8 cellular contexts compared by ENCODE assay signal in the genomic region with DNA sequence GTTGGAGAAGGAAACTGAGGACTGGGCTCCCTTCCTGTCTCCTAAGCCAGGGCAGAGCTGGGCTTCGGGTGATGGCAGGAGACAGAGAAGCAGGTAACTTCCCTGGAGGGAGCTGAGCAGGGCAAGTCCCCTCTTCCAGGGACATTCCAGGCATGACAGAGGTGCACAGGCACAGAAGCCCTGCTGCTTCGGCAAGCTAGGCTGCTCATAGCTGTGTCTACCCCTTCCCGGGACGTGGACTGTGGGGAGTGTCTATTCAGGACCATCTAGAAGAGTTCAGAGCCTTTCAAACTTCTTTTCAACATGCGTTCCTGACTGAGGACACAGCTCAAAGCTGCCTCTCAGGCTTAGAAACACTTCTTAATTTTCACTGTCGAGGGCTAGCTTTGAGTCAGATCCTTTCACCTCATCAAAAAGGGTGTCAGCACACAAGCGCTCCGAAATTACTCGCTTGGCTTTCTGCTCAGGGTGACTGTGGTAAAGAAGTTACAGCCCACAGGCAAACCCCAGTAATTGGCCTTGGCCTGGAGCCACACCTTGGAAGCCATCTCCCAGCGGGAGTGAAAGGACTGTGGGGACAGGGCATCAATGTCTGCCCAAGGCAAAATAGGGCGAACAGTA.
DNase-seq lines count a peak whose midpoint lies in the region; ATAC-seq and TF ChIP-seq lines count a peak whose summit lies in the region.

No MANE protein-coding gene starts in this region.

- POLR2A ChIA-PET in WTC11 (lab: Charles Lee): interaction anchor here (0.8 to 1.0 kb wide), 2 partner anchors 23 to 99 kb away, joined by 3 to 4 read pairs; no protein-coding TSS in a partner anchor

- H3K27me3 Mint-ChIP-seq in WTC11 (ENCODE audit: low read depth): no peaks in the 10 kb centered on the region
- peaks cover 42 to 53% (median 52%) of the 10 kb centered on the region in 3 donors for H3K27me3 Mint-ChIP-seq in CD14-positive monocyte (ENCODE audit: low read depth in 3 of 3)

- peak; percentile 26 for DNase-seq in WTC11 (ENCODE audit: low spot score)
- peak; percentile 39 for DNase-seq in iris pigment epithelial cell (ENCODE audit: low read depth)
- no peak for DNase-seq in NCI-H2196 (lab: John Stamatoyannopoulos, UW; ENCODE audit: unreplicated experiment)
- no peak for DNase-seq in MV-4-11 (lab: John Stamatoyannopoulos, UW)
- DNase-seq in CD14-positive monocyte (ENCODE audit: low spot score): no peak
- no peak for DNase-seq in cerebellar cortex (ENCODE audit: low spot score)

- CTCF ChIA-PET in WTC11 (lab: Charles Lee): interaction anchor here (0.6 to 5.8 kb wide), 8 partner anchors 23 to 749 kb away, joined by 3 to 197 read pairs (median 4); partner anchors contain the start of gene IL6

- H3K9me3 Mint-ChIP-seq in WTC11 (peaks cover 7% of the 10 kb centered on the region; the same call in 1 of the 2 replicates), CD14-positive monocyte (peaks cover 0 to 8% (median 0%) of the 10 kb centered on the region in 7 donors)

- H3K27ac Mint-ChIP-seq in WTC11 (no peak overlapping the region; the same call in 1 of the 2 replicates), CD14-positive monocyte (no peak overlapping the region)

- peaks cover 70% of the 10 kb centered on the region for H3K4me1 Mint-ChIP-seq in WTC11
- peaks cover 49% of the 10 kb centered on the region for H3K4me1 Mint-ChIP-seq in CD14-positive monocyte

- ATAC-seq in GM18511 (IDR thresholded peaks at IDR 0.05; ENCODE audit: unreplicated experiment) (peak; percentile 40), HG02884 (IDR thresholded peaks at IDR 0.05; ENCODE audit: unreplicated experiment) (peak; percentile 47), WTC11 (peak; percentile 11)

- H3K4me3 Mint-ChIP-seq in WTC11: no peak overlapping the region
- H3K4me3 Mint-ChIP-seq in CD14-positive monocyte: peak overlapping the region in 1 of 2 donors; percentile 57

- H3K36me3 Mint-ChIP-seq in WTC11 (no peaks in the 10 kb centered on the region), CD14-positive monocyte (peaks cover 0 to 2% of the 10 kb centered on the region in 2 donors)

- intact Hi-C loops in CD14-positive monocyte (cut with micrococcal nuclease): loop anchor here (2.0 to 10.0 kb wide), 5 partner anchors 111 to 491 kb away; partner anchors contain the start of genes HYCC1 (in 1 of the 2) and IL6 (in 1 of the 2)

- TF ChIP-seq CTCF in WTC11 (IDR thresholded peaks at IDR 0.05) (no peak), CD14-positive monocyte (IDR thresholded peaks at IDR 0.05) (no peak)

TF ChIP-seq in WTC11, 78 proteins besides CTCF, POLR2A, EP300 and RAD21:
- TF ChIP-seq ZNF396 (CRISPR knock-in tag; IDR thresholded peaks at IDR 0.05; ENCODE audit: borderline replicate concordance) (no peak), HMGA2 (CRISPR knock-in tag; IDR thresholded peaks at IDR 0.05) (no peak), SMAD3 (CRISPR knock-in tag; IDR thresholded peaks at IDR 0.05; ENCODE audit: borderline replicate concordance) (no peak), SP1 (CRISPR knock-in tag; conservative IDR thresholded peaks at IDR 0.05) (no peak), ERG (CRISPR knock-in tag; IDR thresholded peaks at IDR 0.05) (no peak), NFE2L1 (CRISPR knock-in tag; IDR thresholded peaks at IDR 0.05) (no peak), MXD4 (CRISPR knock-in tag; IDR thresholded peaks at IDR 0.05; ENCODE audit: borderline replicate concordance) (no peak), ATF1 (CRISPR knock-in tag; IDR thresholded peaks at IDR 0.05) (no peak), SOX15 (CRISPR knock-in tag; IDR thresholded peaks at IDR 0.05) (no peak), ZNF138 (CRISPR knock-in tag; conservative IDR thresholded peaks at IDR 0.05) (no peak), NFATC4 (CRISPR knock-in tag; IDR thresholded peaks at IDR 0.05) (no peak)
- TF ChIP-seq, protein P1, sequence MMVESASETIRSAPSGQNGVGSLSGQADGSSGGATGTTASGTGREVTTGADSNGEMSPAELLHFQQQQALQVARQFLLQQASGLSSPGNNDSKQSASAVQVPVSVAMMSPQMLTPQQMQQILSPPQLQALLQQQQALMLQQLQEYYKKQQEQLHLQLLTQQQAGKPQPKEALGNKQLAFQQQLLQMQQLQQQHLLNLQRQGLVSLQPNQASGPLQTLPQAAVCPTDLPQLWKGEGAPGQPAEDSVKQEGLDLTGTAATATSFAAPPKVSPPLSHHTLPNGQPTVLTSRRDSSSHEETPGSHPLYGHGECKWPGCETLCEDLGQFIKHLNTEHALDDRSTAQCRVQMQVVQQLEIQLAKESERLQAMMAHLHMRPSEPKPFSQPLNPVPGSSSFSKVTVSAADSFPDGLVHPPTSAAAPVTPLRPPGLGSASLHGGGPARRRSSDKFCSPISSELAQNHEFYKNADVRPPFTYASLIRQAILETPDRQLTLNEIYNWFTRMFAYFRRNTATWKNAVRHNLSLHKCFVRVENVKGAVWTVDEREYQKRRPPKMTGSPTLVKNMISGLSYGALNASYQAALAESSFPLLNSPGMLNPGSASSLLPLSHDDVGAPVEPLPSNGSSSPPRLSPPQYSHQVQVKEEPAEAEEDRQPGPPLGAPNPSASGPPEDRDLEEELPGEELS (CRISPR knock-in tag; IDR thresholded peaks at IDR 0.05): no peak
- TF ChIP-seq, protein P2, sequence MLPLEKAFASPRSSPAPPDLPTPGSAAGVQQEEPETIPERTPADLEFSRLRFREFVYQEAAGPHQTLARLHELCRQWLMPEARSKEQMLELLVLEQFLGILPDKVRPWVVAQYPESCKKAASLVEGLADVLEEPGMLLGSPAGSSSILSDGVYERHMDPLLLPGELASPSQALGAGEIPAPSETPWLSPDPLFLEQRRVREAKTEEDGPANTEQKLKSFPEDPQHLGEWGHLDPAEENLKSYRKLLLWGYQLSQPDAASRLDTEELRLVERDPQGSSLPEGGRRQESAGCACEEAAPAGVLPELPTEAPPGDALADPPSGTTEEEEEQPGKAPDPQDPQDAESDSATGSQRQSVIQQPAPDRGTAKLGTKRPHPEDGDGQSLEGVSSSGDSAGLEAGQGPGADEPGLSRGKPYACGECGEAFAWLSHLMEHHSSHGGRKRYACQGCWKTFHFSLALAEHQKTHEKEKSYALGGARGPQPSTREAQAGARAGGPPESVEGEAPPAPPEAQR (CRISPR knock-in tag; IDR thresholded peaks at IDR 0.05): no peak
- TF ChIP-seq, protein P3, sequence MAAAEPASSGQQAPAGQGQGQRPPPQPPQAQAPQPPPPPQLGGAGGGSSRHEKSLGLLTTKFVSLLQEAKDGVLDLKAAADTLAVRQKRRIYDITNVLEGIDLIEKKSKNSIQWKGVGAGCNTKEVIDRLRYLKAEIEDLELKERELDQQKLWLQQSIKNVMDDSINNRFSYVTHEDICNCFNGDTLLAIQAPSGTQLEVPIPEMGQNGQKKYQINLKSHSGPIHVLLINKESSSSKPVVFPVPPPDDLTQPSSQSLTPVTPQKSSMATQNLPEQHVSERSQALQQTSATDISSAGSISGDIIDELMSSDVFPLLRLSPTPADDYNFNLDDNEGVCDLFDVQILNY (CRISPR knock-in tag; IDR thresholded peaks at IDR 0.05): no peak
- TF ChIP-seq, protein P4, sequence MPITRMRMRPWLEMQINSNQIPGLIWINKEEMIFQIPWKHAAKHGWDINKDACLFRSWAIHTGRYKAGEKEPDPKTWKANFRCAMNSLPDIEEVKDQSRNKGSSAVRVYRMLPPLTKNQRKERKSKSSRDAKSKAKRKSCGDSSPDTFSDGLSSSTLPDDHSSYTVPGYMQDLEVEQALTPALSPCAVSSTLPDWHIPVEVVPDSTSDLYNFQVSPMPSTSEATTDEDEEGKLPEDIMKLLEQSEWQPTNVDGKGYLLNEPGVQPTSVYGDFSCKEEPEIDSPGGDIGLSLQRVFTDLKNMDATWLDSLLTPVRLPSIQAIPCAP (CRISPR knock-in tag; IDR thresholded peaks at IDR 0.05): no peak

Comparison
In these comparisons a context has a peak if more than half of its experiments do, and no peak if none do; other contexts are left out.
1. DNase-seq: peak in WTC11 (single experiment) and iris pigment epithelial cell (single experiment); none in NCI-H2196 (single experiment), MV-4-11 (single experiment), CD14-positive monocyte (single experiment) and cerebellar cortex (single experiment).
2. Peak in every context shown above with its lines, with median percentiles within 50 percentile points of each other: ATAC-seq.